ENCODE assay signal across 1 cellular context in genomic region chr16:58487566-58488351, GRCh38.
TF ChIP-seq lines count a peak whose summit lies in the region.

No MANE protein-coding gene starts in this region.

TF ChIP-seq in GM12878, 131 proteins besides CTCF, POLR2A, EP300 and RAD21:
- TF ChIP-seq SMAD5 (IDR thresholded peaks at IDR 0.05; ENCODE audit: low read depth): no peak
- no peak for TF ChIP-seq WRNIP1 (IDR thresholded peaks at IDR 0.05; ENCODE audit: borderline replicate concordance, low read depth, low read length)
- TF ChIP-seq RB1 (IDR thresholded peaks at IDR 0.05; ENCODE audit: borderline replicate concordance): 0 out of 2 replicates have a peak, but pooled peaks have one; percentile 42
- TF ChIP-seq TCF7 (IDR thresholded peaks at IDR 0.05; ENCODE audit: borderline replicate concordance): no peak
- TF ChIP-seq BCL3 (IDR thresholded peaks at IDR 0.05; ENCODE audit: borderline replicate concordance, insufficient read depth, low read depth, low read length, poor library complexity, severe bottlenecking): no peak
- peak; percentile 13 for TF ChIP-seq SP1 (IDR thresholded peaks at IDR 0.05; ENCODE audit: low read depth, low read length)
- TF ChIP-seq HDGF (IDR thresholded peaks at IDR 0.05): 0 out of 2 replicates have a peak, but pooled peaks have one; percentile 18
- 0 out of 2 replicates have a peak, but pooled peaks have one; percentile 26 for TF ChIP-seq IRF4 (IDR thresholded peaks at IDR 0.05; ENCODE audit: low read depth, low read length)
- TF ChIP-seq, protein P1, sequence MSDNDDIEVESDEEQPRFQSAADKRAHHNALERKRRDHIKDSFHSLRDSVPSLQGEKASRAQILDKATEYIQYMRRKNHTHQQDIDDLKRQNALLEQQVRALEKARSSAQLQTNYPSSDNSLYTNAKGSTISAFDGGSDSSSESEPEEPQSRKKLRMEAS (IDR thresholded peaks at IDR 0.05; ENCODE audit: low read depth, low read length): no peak
- peak; percentile 53; the same call in 1 of the 2 replicates for TF ChIP-seq YY1 (IDR thresholded peaks at IDR 0.05; ENCODE audit: low read depth, low read length)
- peak; percentile 38 for TF ChIP-seq IKZF1 (conservative IDR thresholded peaks at IDR 0.05)
- TF ChIP-seq SREBF1 (IDR thresholded peaks at IDR 0.05; ENCODE audit: low read length): no peak
- no peak for TF ChIP-seq EZH2 (IDR thresholded peaks at IDR 0.05; ENCODE audit: borderline replicate concordance, control insufficient read depth, low read depth, low read length)
- TF ChIP-seq TBL1XR1 (IDR thresholded peaks at IDR 0.05; ENCODE audit: low read depth, low read length): no peak
- 0 out of 2 replicates have a peak, but pooled peaks have one; percentile 32 for TF ChIP-seq NFXL1 (IDR thresholded peaks at IDR 0.05; ENCODE audit: borderline replicate concordance)
- TF ChIP-seq SPI1 (IDR thresholded peaks at IDR 0.05; ENCODE audit: borderline replicate concordance, insufficient read depth, low read depth, low read length): no peak
- TF ChIP-seq SMARCA5 (IDR thresholded peaks at IDR 0.05): peak; percentile 82
- TF ChIP-seq BMI1 (IDR thresholded peaks at IDR 0.05; ENCODE audit: borderline replicate concordance): no peak
- peak; percentile 95 for TF ChIP-seq SMC3 (IDR thresholded peaks at IDR 0.05; ENCODE audit: borderline replicate concordance, low read length)
- TF ChIP-seq REST (IDR thresholded peaks at IDR 0.05; ENCODE audit: low read depth, low read length): no peak
- TF ChIP-seq SREBF2 (IDR thresholded peaks at IDR 0.05; ENCODE audit: low read length): no peak
- TF ChIP-seq RCOR1 (conservative IDR thresholded peaks at IDR 0.05; ENCODE audit: low read depth, low read length): no peak
